ENCODE assay signal across 8 cellular contexts in the genomic region with DNA sequence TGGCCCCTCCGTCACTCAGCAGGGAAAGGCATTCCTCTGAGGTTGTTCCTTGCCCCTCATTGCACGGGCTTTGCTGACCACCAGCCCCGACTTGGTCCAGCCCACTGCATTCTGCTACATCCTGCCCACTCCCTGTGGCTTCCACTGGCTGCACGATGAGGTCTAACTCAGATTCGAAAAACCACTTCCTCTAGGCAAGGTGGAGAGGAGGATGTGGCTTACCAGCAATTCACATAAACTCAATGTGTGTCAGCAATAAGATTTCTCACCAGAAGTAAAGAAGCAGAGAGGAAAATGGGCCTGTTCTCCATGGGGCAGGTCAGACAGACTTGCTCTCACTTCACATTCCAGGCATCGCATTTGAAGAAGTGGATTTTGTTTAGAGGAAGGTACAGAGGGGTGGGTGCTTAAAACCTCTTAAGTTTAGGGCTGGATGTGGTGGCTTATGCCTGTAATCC. TPM values are rescaled to one million over a fixed set of nuclear protein-coding genes. Genes with fewer than 3 reads are reported as not detected.
DNase-seq lines count a peak whose midpoint lies in the region; ATAC-seq, FAIRE-seq and TF ChIP-seq lines count a peak whose summit lies in the region.

No MANE protein-coding gene starts in this region.

- peak overlapping the region; percentile 34; the same call in 1 of the 2 replicates for H3K9ac ChIP-seq in PC-3 (ENCODE audit: low read length)

- H3K4me3 Mint-ChIP-seq in activated naive CD8-positive, alpha-beta T cell treated with anti-CD3 and anti-CD28 coated beads, Interleukin-2, amount 10 ng/mL, durations not matched to agents 7 days and 5 days = peak overlapping the region; percentile 80
- H3K4me3 Mint-ChIP-seq in stimulated activated effector memory CD8-positive, alpha-beta T cell treated with anti-CD3 and anti-CD28 coated beads, Interleukin-12 subunit alpha, Interleukin-12 subunit beta, amount 100 ng/mL, for 72 hours = peak overlapping the region; percentile 71

- TF ChIP-seq CTCF in PC-3 (conservative IDR thresholded peaks at IDR 0.05; ENCODE audit: low read depth, low read length) = no peak

- peak overlapping the region; percentile 89 for H3K27ac ChIP-seq in PC-3 (ENCODE audit: low read length)

- H3K9me3 ChIP-seq in PC-3 (ENCODE audit: low read length) = no peaks in the 10 kb centered on the region

- peak overlapping the region; percentile 9 for H3K4me2 ChIP-seq in PC-3 (ENCODE audit: low read length)

- peak overlapping the region; percentile 97 for H3K27ac Mint-ChIP-seq in activated naive CD8-positive, alpha-beta T cell treated with anti-CD3 and anti-CD28 coated beads, Interleukin-2, amount 10 ng/mL, durations not matched to agents 7 days and 5 days
- peak overlapping the region; percentile 95 for H3K27ac Mint-ChIP-seq in stimulated activated effector memory CD8-positive, alpha-beta T cell treated with anti-CD3 and anti-CD28 coated beads, Interleukin-12 subunit alpha, Interleukin-12 subunit beta, amount 100 ng/mL, for 72 hours

- ATAC-seq in GM18907 (IDR thresholded peaks at IDR 0.05; ENCODE audit: unreplicated experiment) (peak; percentile 73), HG02885 (IDR thresholded peaks at IDR 0.05; ENCODE audit: poor library complexity, unreplicated experiment) (peak; percentile 80), PC-3 (peak; percentile 73)
- ATAC-seq in activated naive CD8-positive, alpha-beta T cell treated with anti-CD3 and anti-CD28 coated beads, Interleukin-2, amount 10 ng/mL, durations not matched to agents 7 days and 5 days (ENCODE audit: low read depth) = peak; percentile 40
- peak; percentile 66 for ATAC-seq in stimulated activated effector memory CD8-positive, alpha-beta T cell treated with anti-CD3 and anti-CD28 coated beads, Interleukin-12 subunit alpha, Interleukin-12 subunit beta, amount 100 ng/mL, for 72 hours

- intact Hi-C loops in PC-3 (cut with micrococcal nuclease) = loop anchor here (1.0 to 10.0 kb wide), 3 partner anchors 21 to 55 kb away; no protein-coding TSS in a partner anchor

- H3K9me3 Mint-ChIP-seq in activated naive CD8-positive, alpha-beta T cell treated with anti-CD3 and anti-CD28 coated beads, Interleukin-2, amount 10 ng/mL, durations not matched to agents 7 days and 5 days = peaks cover 3% of the 10 kb centered on the region
- H3K9me3 Mint-ChIP-seq in stimulated activated effector memory CD8-positive, alpha-beta T cell treated with anti-CD3 and anti-CD28 coated beads, Interleukin-12 subunit alpha, Interleukin-12 subunit beta, amount 100 ng/mL, for 72 hours = no peaks in the 10 kb centered on the region

- POLR2A ChIA-PET in PC-3 (lab: Charles Lee; ENCODE audit: unreplicated experiment) = no interaction called here
- POLR2A ChIA-PET in activated naive CD8-positive, alpha-beta T cell treated with anti-CD3 and anti-CD28 coated beads, Interleukin-2, amount 10 ng/mL, durations not matched to agents 7 days and 5 days (lab: Charles Lee) = interaction anchor here (1.4 to 5.6 kb wide), 9 partner anchors 14 to 115 kb away, joined by 5 to 220 read pairs (median 24); partner anchors contain the start of gene GPR68

- no peak overlapping the region for H2AFZ ChIP-seq in PC-3 (ENCODE audit: low read length)

- H3K4me1 ChIP-seq in PC-3 (ENCODE audit: insufficient read depth, low read length) = peaks cover 49% of the 10 kb centered on the region

- no peaks in the 10 kb centered on the region for H3K9me2 ChIP-seq in PC-3 (replicated peaks; ENCODE audit: low read length)

- DNase-seq in PC-3 = peak; percentile 82
- peak; percentile 79 for DNase-seq in activated naive CD8-positive, alpha-beta T cell treated with anti-CD3 and anti-CD28 coated beads, Interleukin-2, amount 10 ng/mL, durations not matched to agents 7 days and 5 days
- DNase-seq in stimulated activated effector memory CD8-positive, alpha-beta T cell treated with anti-CD3 and anti-CD28 coated beads, Interleukin-12 subunit alpha, Interleukin-12 subunit beta, amount 100 ng/mL, for 72 hours (ENCODE audit: low spot score in 2 of 2) = peak; percentile 60 to 87
- DNase-seq in frontal cortex (ENCODE audit: low spot score in 2 of 2) = no peak
- no peak for DNase-seq in DMS79 (lab: John Stamatoyannopoulos, UW)
- DNase-seq in NCI-H524 (lab: John Stamatoyannopoulos, UW) = no peak

- FAIRE-seq in frontal cortex (lab: Jason Lieb, UNC) = no peak

- no peaks in the 10 kb centered on the region for H4K20me1 ChIP-seq in PC-3 (ENCODE audit: low read length)

- H3K36me3 ChIP-seq in PC-3 (ENCODE audit: low read depth, low read length) = no peaks in the 10 kb centered on the region

- no peaks in the 10 kb centered on the region for H3K79me2 ChIP-seq in PC-3 (ENCODE audit: low read length)

- no TSS peak for BruUV-seq in PC-3 (replicated peaks; lab: Mats Ljungman, UMichigan)

- H3K4me1 Mint-ChIP-seq in activated naive CD8-positive, alpha-beta T cell treated with anti-CD3 and anti-CD28 coated beads, Interleukin-2, amount 10 ng/mL, durations not matched to agents 7 days and 5 days = peaks cover 74% of the 10 kb centered on the region
- peaks cover 94% of the 10 kb centered on the region for H3K4me1 Mint-ChIP-seq in stimulated activated effector memory CD8-positive, alpha-beta T cell treated with anti-CD3 and anti-CD28 coated beads, Interleukin-12 subunit alpha, Interleukin-12 subunit beta, amount 100 ng/mL, for 72 hours

- no peaks in the 10 kb centered on the region for H3K27me3 Mint-ChIP-seq in activated naive CD8-positive, alpha-beta T cell treated with anti-CD3 and anti-CD28 coated beads, Interleukin-2, amount 10 ng/mL, durations not matched to agents 7 days and 5 days

- H3F3A ChIP-seq in PC-3 (ENCODE audit: low read length, unreplicated experiment) = no peaks in the 10 kb centered on the region

- peaks cover 55% of the 10 kb centered on the region for H3K36me3 Mint-ChIP-seq in activated naive CD8-positive, alpha-beta T cell treated with anti-CD3 and anti-CD28 coated beads, Interleukin-2, amount 10 ng/mL, durations not matched to agents 7 days and 5 days
- peaks cover 72% of the 10 kb centered on the region for H3K36me3 Mint-ChIP-seq in stimulated activated effector memory CD8-positive, alpha-beta T cell treated with anti-CD3 and anti-CD28 coated beads, Interleukin-12 subunit alpha, Interleukin-12 subunit beta, amount 100 ng/mL, for 72 hours

- no peak overlapping the region for H3K4me3 ChIP-seq in PC-3 (ENCODE audit: low read length)

- no peaks in the 10 kb centered on the region for H3K27me3 ChIP-seq in PC-3 (ENCODE audit: low read length)

- CTCF ChIA-PET in PC-3 (lab: Charles Lee) = no interaction called here

RNA-seq across cellular contexts. Expression of gene GPR68, which starts 14.7 kb away (rescaled TPM):
- total RNA-seq in PC-3 (2014; rRNA removed) (0.35 and 1.5 TPM in 2 replicates), frontal cortex (4.9 TPM)
- total RNA-seq in activated naive CD8-positive, alpha-beta T cell treated with anti-CD3 and anti-CD28 coated beads, Interleukin-2, amount 10 ng/mL, durations not matched to agents 7 days and 5 days = 10 to 100 TPM; 23.0 to 28.0 TPM

Comparison
In these comparisons a context has a peak if more than half of its experiments do, and no peak if none do; other contexts are left out.
1. DNase-seq: peak in PC-3 (single experiment), activated naive CD8-positive, alpha-beta T cell treated with anti-CD3 and anti-CD28 coated beads, Interleukin-2, amount 10 ng/mL, durations not matched to agents 7 days and 5 days (single experiment) and stimulated activated effector memory CD8-positive, alpha-beta T cell treated with anti-CD3 and anti-CD28 coated beads, Interleukin-12 subunit alpha, Interleukin-12 subunit beta, amount 100 ng/mL, for 72 hours (2 of 2); none in frontal cortex (0 of 2), DMS79 (single experiment) and NCI-H524 (0 of 2).
2. Peak in every context shown above with its lines, with median percentiles within 50 percentile points of each other: ATAC-seq.